29 cellular contexts compared by ENCODE assay signal in the genomic region with DNA sequence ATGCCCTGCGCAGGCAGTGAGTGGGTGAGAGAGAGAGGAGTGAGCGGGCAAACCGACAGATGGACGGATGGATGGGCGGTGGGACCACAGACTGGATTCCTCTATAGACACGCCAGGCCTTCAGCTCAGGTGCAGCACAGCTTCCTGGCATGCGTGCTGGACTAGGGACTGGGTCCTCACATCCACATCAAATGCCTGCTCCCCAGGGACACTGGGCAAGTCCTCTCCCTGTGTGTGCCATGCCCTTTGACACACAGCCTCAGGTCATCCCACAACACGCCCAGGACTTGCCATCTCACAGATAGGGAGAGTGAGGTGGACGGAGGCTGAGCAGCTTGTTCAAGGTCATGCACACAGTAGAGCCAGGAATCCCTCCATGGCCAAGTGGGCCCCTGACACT.
"Had no signal": no experiment of that assay in that cellular context is flagged by ENCODE, and none has a peak within 500 bp of the region (broad histone marks: within the 10 kb centered on the region; RNA-seq: fewer than 3 reads in every experiment).

No MANE protein-coding gene starts in this region.

- DNase-seq: activated CD4-positive, alpha-beta T cell treated with anti-CD3 and anti-CD28 coated beads for 4 hours; activated CD8-positive, alpha-beta memory T cell treated with anti-CD3 and anti-CD28 coated beads, Interleukin-2, amount 50 U/mL, for 4 hours; activated CD8-positive, alpha-beta T cell treated with anti-CD3 and anti-CD28 coated beads for 36 hours; activated naive CD4-positive, alpha-beta T cell treated with Interleukin-2 at 50 U/mL for 16 hours; activated naive CD8-positive, alpha-beta T cell treated with anti-CD3 and anti-CD28 coated beads, Interleukin-2, amount 50 U/mL, for 24 hours; activated T-cell treated with anti-CD3 and anti-CD28 coated beads, Interleukin-2, amount 50 U/mL, for 1 hour; amniotic stem cell; body of pancreas; MV-4-11; NCI-H1092 treated with DMSO at 0.1 percent for 48 hours; NCI-H1417 treated with DMSO at 0.1 percent for 48 hours; NCI-H1694; NCI-H2029; NCI-H510A treated with DMSO at 0.1 percent for 48 hours; NCI-H69; NK-92 treated with Interleukin-12 subunit alpha and Interleukin-12 subunit beta, amount 100 ng/mL, for 24 hours; OCI-M1; RPMI8226; SHP77; SW 1271 had no signal

- H3K9me3 Mint-ChIP-seq: activated CD8-positive, alpha-beta T cell treated with anti-CD3 and anti-CD28 coated beads for 36 hours; activated naive CD4-positive, alpha-beta T cell treated with anti-CD3 and anti-CD28 coated beads, Interleukin-2, amount 50 U/mL, for 72 hours; activated naive CD8-positive, alpha-beta T cell treated with anti-CD3 and anti-CD28 coated beads, Interleukin-2, amount 50 U/mL, for 24 hours; central memory CD8-positive, alpha-beta T cell; T-helper 2 cell treated with Interferon-gamma antibody and Interleukin-4, amounts not matched to agents 5 μg/mL and 100 μg/mL, for 36 hours had no signal

- FAIRE-seq: bronchial epithelial cell had no signal

- H3K4me1 Mint-ChIP-seq: central memory CD8-positive, alpha-beta T cell had no signal

- H3K27me3 ChIP-seq: ascending aorta, body of pancreas, SJSA1 had no signal

- H3K36me3 Mint-ChIP-seq: activated naive CD4-positive, alpha-beta T cell treated with anti-CD3 and anti-CD28 coated beads, Interleukin-2, amount 50 U/mL, for 72 hours had no signal

- H3K9me3 ChIP-seq: ascending aorta, body of pancreas, SJSA1 had no signal

- H3K27ac ChIP-seq: ascending aorta, body of pancreas, KMS-11, SJSA1 had no signal

- H3K36me3 ChIP-seq: ascending aorta, SJSA1 had no signal

- H3K4me2 ChIP-seq: KMS-11 had no signal

- ATAC-seq: activated CD8-positive, alpha-beta T cell treated with anti-CD3 and anti-CD28 coated beads for 36 hours; activated naive CD4-positive, alpha-beta T cell treated with anti-CD3 and anti-CD28 coated beads, Interleukin-2, amount 50 U/mL, for 72 hours; activated naive CD8-positive, alpha-beta T cell treated with anti-CD3 and anti-CD28 coated beads, Interleukin-2, amount 50 U/mL, for 24 hours; body of pancreas; Panc1; SK-N-SH treated with all-trans-retinoic acid at 6 μM for 48 hours had no signal

- H3K9ac ChIP-seq: KMS-11 had no signal

- H3K4me3 ChIP-seq: ascending aorta, body of pancreas, SJSA1 had no signal

- H3K4me1 ChIP-seq: SJSA1 had no signal

- H3K27ac Mint-ChIP-seq: activated CD8-positive, alpha-beta T cell treated with anti-CD3 and anti-CD28 coated beads for 36 hours; activated naive CD4-positive, alpha-beta T cell treated with anti-CD3 and anti-CD28 coated beads, Interleukin-2, amount 50 U/mL, for 72 hours; activated naive CD8-positive, alpha-beta T cell treated with anti-CD3 and anti-CD28 coated beads, Interleukin-2, amount 50 U/mL, for 24 hours; T-helper 2 cell treated with Interferon-gamma antibody and Interleukin-4, amounts not matched to agents 5 μg/mL and 100 μg/mL, for 36 hours had no signal

- H3K4me3 Mint-ChIP-seq: activated CD8-positive, alpha-beta T cell treated with anti-CD3 and anti-CD28 coated beads for 36 hours; activated naive CD8-positive, alpha-beta T cell treated with anti-CD3 and anti-CD28 coated beads, Interleukin-2, amount 50 U/mL, for 24 hours; central memory CD8-positive, alpha-beta T cell; T-helper 2 cell treated with Interferon-gamma antibody and Interleukin-4, amounts not matched to agents 5 μg/mL and 100 μg/mL, for 36 hours had no signal
